In genomic region chr20:36439040-36439730, GRCh38 we compare ENCODE assay signal across 8 cellular contexts.
DNase-seq lines count a peak whose midpoint lies in the region; ATAC-seq and TF ChIP-seq lines count a peak whose summit lies in the region.

No MANE protein-coding gene starts in this region.

- no peak overlapping the region for H2BK5ac ChIP-seq in mesendoderm (ENCODE audit: low read length)

- H3K4me1 Mint-ChIP-seq in activated CD4-positive, alpha-beta memory T cell treated with anti-CD3 and anti-CD28 coated beads, Interleukin-2, amount 10 ng/mL, durations not matched to agents 7 days and 5 days, result peaks cover 2% of the 10 kb centered on the region

- no peak overlapping the region for H3K9ac ChIP-seq in mesendoderm (ENCODE audit: low read length)

- POLR2A ChIA-PET in activated CD4-positive, alpha-beta memory T cell treated with anti-CD3 and anti-CD28 coated beads, Interleukin-2, amount 10 ng/mL, durations not matched to agents 7 days and 5 days (lab: Charles Lee), result no interaction called here

- no peak overlapping the region for H2BK15ac ChIP-seq in mesendoderm (replicated peaks; ENCODE audit: low read depth)

- H2BK120ac ChIP-seq in mesendoderm (ENCODE audit: low read depth, low read length), result no peak overlapping the region

- in situ Hi-C loops in GM13976 (cut with MboI; ENCODE audit: low sequenced_read_pairs, unreplicated experiment), result loop anchor here (10.0 to 25.0 kb wide), 2 partner anchors 234 to 452 kb away; no protein-coding TSS in a partner anchor

- no peak overlapping the region for H3K27ac Mint-ChIP-seq in activated CD4-positive, alpha-beta memory T cell treated with anti-CD3 and anti-CD28 coated beads, Interleukin-2, amount 10 ng/mL, durations not matched to agents 7 days and 5 days

- no peak overlapping the region for H2AK5ac ChIP-seq in mesendoderm (ENCODE audit: low read length)

- peak; percentile 97 for TF ChIP-seq CTCF in GM13976 (IDR thresholded peaks at IDR 0.05; ENCODE audit: borderline replicate concordance, control extremely low read depth, extremely low read depth, insufficient read depth, missing control alignments)

- H3K56ac ChIP-seq in mesendoderm (ENCODE audit: low read length), result no peak overlapping the region

- DNase-seq in A172 (ENCODE audit: low spot score) (peak; percentile 45), GM13976 (ENCODE audit: low spot score) (peak; percentile 85), NCI-H460 (ENCODE audit: extremely low read depth, low read depth) (peak; percentile 52), mesendoderm (peak; percentile 76)
- DNase-seq in activated CD4-positive, alpha-beta memory T cell treated with anti-CD3 and anti-CD28 coated beads, Interleukin-2, amount 10 ng/mL, durations not matched to agents 7 days and 5 days, result peak; percentile 72
- DNase-seq in effector CD8-positive, alpha-beta T cell (lab: John Stamatoyannopoulos, UW), result peak; percentile 52
- peak; percentile 47 for DNase-seq in stimulated activated CD8-positive, alpha-beta memory T cell treated with anti-CD3 and anti-CD28 coated beads, Interleukin-7, amount 100 ng/mL, for 24 hours (ENCODE audit: low read depth)

- H3K4ac ChIP-seq in mesendoderm (ENCODE audit: low read depth, low read length), result no peak overlapping the region

- H3K4me2 ChIP-seq in mesendoderm (ENCODE audit: low read length), result no peak overlapping the region

- no peaks in the 10 kb centered on the region for H3K79me1 ChIP-seq in mesendoderm (ENCODE audit: low read length)

- no peaks in the 10 kb centered on the region for H3K79me2 ChIP-seq in mesendoderm (ENCODE audit: control insufficient read depth, insufficient read depth, low read length)

- ATAC-seq in GM18909 (IDR thresholded peaks at IDR 0.05; ENCODE audit: poor library complexity, unreplicated experiment), result no peak

- no peaks in the 10 kb centered on the region for H3K9me3 Mint-ChIP-seq in activated CD4-positive, alpha-beta memory T cell treated with anti-CD3 and anti-CD28 coated beads, Interleukin-2, amount 10 ng/mL, durations not matched to agents 7 days and 5 days

- no peak overlapping the region for H4K8ac ChIP-seq in mesendoderm (ENCODE audit: low read depth, low read length)

- H3K18ac ChIP-seq in mesendoderm (ENCODE audit: low read length), result no peak overlapping the region

- H3K4me1 ChIP-seq in mesendoderm (ENCODE audit: control insufficient read depth, low read depth, low read length), result no peaks in the 10 kb centered on the region

- WGBS in mesendoderm (ENCODE audit: extremely low coverage, insufficient coverage, low lambda C conversion rate), result no CpG with 5 or more reads among the region's 9 CpGs

- no peak overlapping the region for H3K4me3 ChIP-seq in mesendoderm (ENCODE audit: low read length)

- no peak overlapping the region for H3K23ac ChIP-seq in mesendoderm (ENCODE audit: low read length)

- CTCF ChIA-PET in activated CD4-positive, alpha-beta memory T cell treated with anti-CD3 and anti-CD28 coated beads, Interleukin-2, amount 10 ng/mL, durations not matched to agents 7 days and 5 days (lab: Charles Lee), result interaction anchor here (0.6 to 2.3 kb wide), 24 partner anchors 9 to 447 kb away, joined by 3 to 27 read pairs (median 4); no protein-coding TSS in a partner anchor

- H3K4me3 Mint-ChIP-seq in activated CD4-positive, alpha-beta memory T cell treated with anti-CD3 and anti-CD28 coated beads, Interleukin-2, amount 10 ng/mL, durations not matched to agents 7 days and 5 days, result no peak overlapping the region

- H3K27me3 Mint-ChIP-seq in activated CD4-positive, alpha-beta memory T cell treated with anti-CD3 and anti-CD28 coated beads, Interleukin-2, amount 10 ng/mL, durations not matched to agents 7 days and 5 days, result peaks cover 3% of the 10 kb centered on the region

- H3K36me3 Mint-ChIP-seq in activated CD4-positive, alpha-beta memory T cell treated with anti-CD3 and anti-CD28 coated beads, Interleukin-2, amount 10 ng/mL, durations not matched to agents 7 days and 5 days (ENCODE audit: low read depth), result no peaks in the 10 kb centered on the region

- H4K5ac ChIP-seq in mesendoderm (ENCODE audit: low read length), result no peak overlapping the region

- no peaks in the 10 kb centered on the region for H3K27me3 ChIP-seq in mesendoderm (ENCODE audit: insufficient read depth, low read length, poor library complexity)

- H3K36me3 ChIP-seq in mesendoderm (ENCODE audit: control insufficient read depth, insufficient read depth, low read length), result no peaks in the 10 kb centered on the region

- no peak overlapping the region for H3K27ac ChIP-seq in mesendoderm (ENCODE audit: low read depth, low read length)
